20 cellular contexts compared by ENCODE assay signal in genomic region chr22:38925571-38926041, GRCh38. TPM values are rescaled to one million over a fixed set of nuclear protein-coding genes. Genes with fewer than 3 reads are reported as not detected.
A peak's percentile ranks its signal among the peaks of the same experiment; 100 is the strongest.
DNase-seq lines count a peak whose midpoint lies in the region; ATAC-seq and TF ChIP-seq lines count a peak whose summit lies in the region.
"Had no signal": no experiment of that assay in that cellular context is flagged by ENCODE, and none has a peak within 500 bp of the region (broad histone marks: within the 10 kb centered on the region; RNA-seq: fewer than 3 reads in every experiment).

No MANE protein-coding gene starts in this region.

- no peak overlapping the region for H3K4me3 Mint-ChIP-seq in natural killer cell
- H3K4me3 Mint-ChIP-seq: CD4-positive, CD25-positive, alpha-beta regulatory T cell had no signal

- H3K4me1 ChIP-seq in Panc1 (ENCODE audit: control insufficient read depth, insufficient read depth, low read length) = peaks cover 20% of the 10 kb centered on the region

- DNase-seq in ELR (ENCODE audit: low read depth) = peak; percentile 16
- DNase-seq in Panc1 (ENCODE audit: low read depth, low spot score) = no peak
- DNase-seq in fibroblast of peridontal ligament (ENCODE audit: extremely low read depth) = peak; percentile 8
- peak; percentile 10 for DNase-seq in stromal cell of bone marrow (ENCODE audit: low read depth)
- no peak for DNase-seq in natural killer cell
- no peak for DNase-seq in globus pallidus (ENCODE audit: low spot score)
- DNase-seq: activated CD4-positive, CD25-positive, alpha-beta regulatory T cell treated with anti-CD3 and anti-CD28 coated beads, Interleukin-2, amount 50 U/mL, for 72 hours; activated effector memory CD4-positive, alpha-beta T cell treated with Interleukin-2 at 50 U/mL for 16 hours; amygdala; CD4-positive, CD25-positive, alpha-beta regulatory T cell; GOT3; hippocampal formation; Kasumi-1; NCI-H1436; NCI-H2227 treated with DMSO at 0.1 percent for 48 hours; nucleus accumbens; SHP77 treated with DMSO at 0.1 percent for 48 hours; stimulated activated CD4-positive, alpha-beta T cell treated with anti-CD3 and anti-CD28 coated beads, Interleukin-4, amount 100 ng/mL, for 1 hour; T-helper 2 cell had no signal

- CTCF ChIA-PET in Panc1 (lab: Charles Lee) = no interaction called here

- no peak for ATAC-seq in Panc1
- no peak for ATAC-seq in HG02798 (IDR thresholded peaks at IDR 0.05; ENCODE audit: poor library complexity, unreplicated experiment)
- ATAC-seq in natural killer cell = no peak

- no peak overlapping the region for H3K4me3 ChIP-seq in Panc1 (ENCODE audit: low read depth in 2 of 2, low read length in 2 of 2)

- TF ChIP-seq CTCF in Panc1 (IDR thresholded peaks at IDR 0.05) (no peak), natural killer cell (IDR thresholded peaks at IDR 0.05) (no peak)

- H3K27me3 ChIP-seq in Panc1 (ENCODE audit: control insufficient read depth, insufficient read depth, low read length) = no peaks in the 10 kb centered on the region

- H3K27ac ChIP-seq in Panc1 (ENCODE audit: low read length) = peak overlapping the region; percentile 80

- H3K36me3 ChIP-seq in Panc1 (ENCODE audit: control insufficient read depth, insufficient read depth, low read length) = no peaks in the 10 kb centered on the region

- H3K9me3 Mint-ChIP-seq in natural killer cell = no peaks in the 10 kb centered on the region

- intact Hi-C loops in Panc1 (cut with micrococcal nuclease; ENCODE audit: unreplicated experiment) = loop anchor here (10.0 kb wide), 1 partner anchor 51 kb away; the partner anchor contains the start of gene CBX6
- intact Hi-C loops in natural killer cell (cut with micrococcal nuclease) = no loop called here

- no TSS peak for BruUV-seq in Panc1 (replicated peaks; lab: Mats Ljungman, UMichigan)

- in situ Hi-C loops in Panc1 (cut with HindIII; ENCODE audit: low pct_unique_long_range_greater_than_20kb, low sequenced_read_pairs) = no loop called here

- H3K36me3 Mint-ChIP-seq in natural killer cell = no peaks in the 10 kb centered on the region
- H3K36me3 Mint-ChIP-seq: CD4-positive, CD25-positive, alpha-beta regulatory T cell had no signal

- H3K9me3 ChIP-seq in Panc1 (ENCODE audit: control insufficient read depth, insufficient read depth, low read depth, low read length) = no peaks in the 10 kb centered on the region

- H3K27ac Mint-ChIP-seq in natural killer cell = no peak overlapping the region
- H3K27ac Mint-ChIP-seq: CD4-positive, CD25-positive, alpha-beta regulatory T cell had no signal

- POLR2A ChIA-PET in Panc1 (lab: Charles Lee) = no interaction called here

- H3K4me1 Mint-ChIP-seq in natural killer cell = peaks cover 6 to 7% of the 10 kb centered on the region in 2 donors

- peaks cover 27 to 37% of the 10 kb centered on the region in 2 donors for H3K27me3 Mint-ChIP-seq in natural killer cell (ENCODE audit: low read depth in 2 of 2)

RNA-seq across cellular contexts. Expression of gene APOBEC3A, which starts 31.8 kb away (rescaled TPM):
- not detected for total RNA-seq in Panc1 (2021; ENCODE audit: unreplicated experiment)
- polyA plus RNA-seq in Panc1 (2012; ENCODE audit: insufficient read length) = not detected
- total RNA-seq in natural killer cell = 10 to 100 TPM in 1 of 3 donors, 1 to 10 TPM in 1, under 1 TPM in 1; 0.66 to 48.1 (median 4.3) TPM
- total RNA-seq: CD4-positive, CD25-positive, alpha-beta regulatory T cell had no signal

RNA-seq across cellular contexts. Expression of gene CBX6, which starts 53.6 kb away (rescaled TPM):
- 98.4 TPM for total RNA-seq in Panc1 (2021; ENCODE audit: unreplicated experiment)
- 45.3 TPM for polyA plus RNA-seq in Panc1 (2012; ENCODE audit: insufficient read length)
- 10 to 100 TPM; 68.0 to 81.5 (median 75.7) TPM for total RNA-seq in natural killer cell

RNA-seq across cellular contexts. Expression of gene APOBEC3B, which starts 56.5 kb away (rescaled TPM):
- total RNA-seq in Panc1 (2021; ENCODE audit: unreplicated experiment) = 15.6 TPM
- polyA plus RNA-seq in Panc1 (2012; ENCODE audit: insufficient read length) = 9.4 TPM
- 1 to 10 TPM; 1.7 to 2.3 (median 2.2) TPM for total RNA-seq in natural killer cell

Comparison
In these comparisons a context has a peak if more than half of its experiments do, and no peak if none do; other contexts are left out.
1. DNase-seq: peak in ELR (single experiment), fibroblast of peridontal ligament (single experiment) and stromal cell of bone marrow (single experiment); none in Panc1 (single experiment), natural killer cell (single experiment) and globus pallidus (single experiment).